Comparison of ENCODE assay signal across 14 cellular contexts in genomic region chr12:109510196-109510595, GRCh38. TPM values are rescaled to one million over a fixed set of nuclear protein-coding genes. Genes with fewer than 3 reads are reported as not detected.
DNase-seq lines count a peak whose midpoint lies in the region; ATAC-seq and TF ChIP-seq lines count a peak whose summit lies in the region.
"Had no signal": no experiment of that assay in that cellular context is flagged by ENCODE, and none has a peak within 500 bp of the region (broad histone marks: within the 10 kb centered on the region; RNA-seq: fewer than 3 reads in every experiment).

No MANE protein-coding gene starts in this region.

- H2BK20ac ChIP-seq in H9 (ENCODE audit: low read depth, low read length, poor library complexity, severe bottlenecking), result no peak overlapping the region

- no peak overlapping the region for H3K4me3 Mint-ChIP-seq in H9

- H3K4me2 ChIP-seq in H9 (ENCODE audit: insufficient read depth, insufficient read length, low read length), result no peak overlapping the region
- no peak overlapping the region for H3K4me2 ChIP-seq in mesenchymal stem cell (ENCODE audit: low read length, poor library complexity, severe bottlenecking)
- H3K4me2 ChIP-seq: BLaER1 treated with 17β-estradiol and CSF1 and Interleukin-3, amounts not matched to agents 10 nM and 100 nM had no signal

- H3K4me3 ChIP-seq in adrenal gland, result no peak overlapping the region
- no peak overlapping the region for H3K4me3 ChIP-seq in right lobe of liver
- H3K4me3 ChIP-seq in mesenchymal stem cell (ENCODE audit: insufficient read depth in 1 of 2, low read depth in 1 of 2, low read length in 2 of 2), result no peak overlapping the region
- H3K4me3 ChIP-seq: BLaER1 treated with 17β-estradiol and CSF1 and Interleukin-3, amounts not matched to agents 10 nM and 100 nM had no signal

- WGBS in adrenal gland, 4 donors, result 32 to 59% (median 49%) methylated on average over 7 to 15 of the region's 15 CpGs
- 60% methylated on average over 2 of the region's 15 CpGs for WGBS in right lobe of liver (ENCODE audit: insufficient coverage, low coverage, low lambda C conversion rate, missing lambda C conversion rate)
- no CpG with 5 or more reads among the region's 15 CpGs for WGBS in H9 (ENCODE audit: extremely low coverage, insufficient read length, low lambda C conversion rate)
- WGBS in mesenchymal stem cell, result 97% methylated on average over 15 of the region's 15 CpGs

- H3K4ac ChIP-seq in H9 (ENCODE audit: low read depth, low read length) (no peak overlapping the region), mesenchymal stem cell (ENCODE audit: low read depth in 1 of 2, low read length in 2 of 2) (no peak overlapping the region)

- H3K23me2 ChIP-seq in H9 (ENCODE audit: insufficient read length, low read depth, low read length, poor library complexity, severe bottlenecking), result no peaks in the 10 kb centered on the region

- H3K27me3 Mint-ChIP-seq in H9 (ENCODE audit: low read depth), result no peaks in the 10 kb centered on the region

- H3K27ac Mint-ChIP-seq in H9, result no peak overlapping the region

- H3K4me1 Mint-ChIP-seq in H9, result no peaks in the 10 kb centered on the region

- TF ChIP-seq POLR2A in adrenal gland (IDR thresholded peaks at IDR 0.05), result no peak
- no peak for TF ChIP-seq POLR2A in right lobe of liver (IDR thresholded peaks at IDR 0.05)

- no peaks in the 10 kb centered on the region for H3K9me3 ChIP-seq in adrenal gland (replicated peaks in 1 of 3)
- no peaks in the 10 kb centered on the region for H3K9me3 ChIP-seq in right lobe of liver
- no peaks in the 10 kb centered on the region for H3K9me3 ChIP-seq in H9 (ENCODE audit: control insufficient read depth, low read depth, low read length)
- H3K9me3 ChIP-seq in mesenchymal stem cell (ENCODE audit: control insufficient read depth, low read length), result no peaks in the 10 kb centered on the region
- H3K9me3 ChIP-seq: BLaER1 treated with 17β-estradiol and CSF1 and Interleukin-3, amounts not matched to agents 10 nM and 100 nM had no signal

- H3K79me1 ChIP-seq in H9 (ENCODE audit: insufficient read depth, low read depth, low read length, poor library complexity, severe bottlenecking) (no peaks in the 10 kb centered on the region), mesenchymal stem cell (replicated peaks; ENCODE audit: low read length, poor library complexity, severe bottlenecking) (no peaks in the 10 kb centered on the region)

- no peak overlapping the region for H2BK15ac ChIP-seq in H9 (ENCODE audit: low read depth, low read length)
- no peak overlapping the region for H2BK15ac ChIP-seq in mesenchymal stem cell (ENCODE audit: low read depth, poor library complexity, severe bottlenecking)

- intact Hi-C loops in adrenal gland (cut with DNase I) (no loop called here), right lobe of liver (cut with DNase I) (no loop called here)

- no peak overlapping the region for H4K5ac ChIP-seq in H9 (ENCODE audit: insufficient read length, low read depth, low read length)

- H3K27me3 ChIP-seq in adrenal gland (no peaks in the 10 kb centered on the region), right lobe of liver (no peaks in the 10 kb centered on the region), H9 (ENCODE audit: insufficient read depth, low read length) (no peaks in the 10 kb centered on the region), mesenchymal stem cell (ENCODE audit: control insufficient read depth in 1 of 2, insufficient read depth in 1 of 2, low read length in 2 of 2) (no peaks in the 10 kb centered on the region)
- H3K27me3 ChIP-seq: BLaER1 treated with 17β-estradiol and CSF1 and Interleukin-3, amounts not matched to agents 10 nM and 100 nM had no signal

- H2AFZ ChIP-seq in H9 (ENCODE audit: low read length), result no peak overlapping the region
- H2AFZ ChIP-seq in mesenchymal stem cell (ENCODE audit: low read depth, low read length), result no peak overlapping the region

- no peak overlapping the region for H2BK120ac ChIP-seq in H9 (ENCODE audit: low read depth, low read length, poor library complexity, severe bottlenecking)
- no peak overlapping the region for H2BK120ac ChIP-seq in mesenchymal stem cell (ENCODE audit: low read depth, low read length)

- H3K9ac ChIP-seq in H9 (ENCODE audit: extremely low read depth, insufficient read length, low read length) (no peak overlapping the region), mesenchymal stem cell (ENCODE audit: low read length) (no peak overlapping the region)
- H3K9ac ChIP-seq: BLaER1 treated with 17β-estradiol and CSF1 and Interleukin-3, amounts not matched to agents 10 nM and 100 nM had no signal

- H4K20me1 ChIP-seq in H9 (ENCODE audit: control insufficient read depth, insufficient read depth, insufficient read length), result no peaks in the 10 kb centered on the region

- H3K4me1 ChIP-seq in adrenal gland (replicated peaks in 1 of 2) (peaks cover 0 to 22% of the 10 kb centered on the region in 2 donors), right lobe of liver (no peaks in the 10 kb centered on the region), H9 (ENCODE audit: insufficient read depth, low read length) (no peaks in the 10 kb centered on the region), mesenchymal stem cell (ENCODE audit: control insufficient read depth, insufficient read depth, low read depth, low read length) (no peaks in the 10 kb centered on the region)
- H3K4me1 ChIP-seq: BLaER1 treated with 17β-estradiol and CSF1 and Interleukin-3, amounts not matched to agents 10 nM and 100 nM had no signal

- H2BK5ac ChIP-seq in H9 (ENCODE audit: insufficient read length, low read length), result no peak overlapping the region
- no peak overlapping the region for H2BK5ac ChIP-seq in mesenchymal stem cell (ENCODE audit: low read depth, low read length, poor library complexity, severe bottlenecking)

- H3K14ac ChIP-seq in H9 (ENCODE audit: insufficient read depth, low read length) (no peak overlapping the region), mesenchymal stem cell (ENCODE audit: low read length in 2 of 2) (no peak overlapping the region)

- H3K27ac ChIP-seq in adrenal gland (peak overlapping the region in 1 of 5 donors; percentile 54), right lobe of liver (no peak overlapping the region), H9 (ENCODE audit: insufficient read length, low read depth, low read length) (no peak overlapping the region), mesenchymal stem cell (ENCODE audit: low read length, poor library complexity, severe bottlenecking) (no peak overlapping the region)
- H3K27ac ChIP-seq: BLaER1 treated with 17β-estradiol and CSF1 and Interleukin-3, amounts not matched to agents 10 nM and 100 nM had no signal

- no peak overlapping the region for H3K18ac ChIP-seq in H9 (ENCODE audit: insufficient read length, low read depth, low read length)
- no peak overlapping the region for H3K18ac ChIP-seq in mesenchymal stem cell (ENCODE audit: low read depth in 1 of 2, low read length in 2 of 2)

- H2BK12ac ChIP-seq in H9 (ENCODE audit: insufficient read length, low read depth, low read length) (no peak overlapping the region), mesenchymal stem cell (ENCODE audit: low read length in 2 of 2) (no peak overlapping the region)

- H3K9me3 Mint-ChIP-seq in H9, result no peaks in the 10 kb centered on the region

- H4K8ac ChIP-seq in H9 (replicated peaks; ENCODE audit: insufficient read length, low read depth, low read length), result no peak overlapping the region
- H4K8ac ChIP-seq in mesenchymal stem cell (ENCODE audit: low read length), result no peak overlapping the region

- DNase-seq in NCI-H146 (lab: John Stamatoyannopoulos, UW) (peak; percentile 35), NCI-H146 treated with DMSO at 0.1 percent for 48 hours (lab: John Stamatoyannopoulos, UW; ENCODE audit: unreplicated experiment) (no peak), NCI-H1417 treated with DMSO at 0.1 percent for 48 hours (lab: John Stamatoyannopoulos, UW) (peak; percentile 58), adrenal gland (peak; percentile 33 to 75 (median 64)), right lobe of liver (no peak), H9 (no peak), mesenchymal stem cell (no peak)
- DNase-seq: 8988T, Karpas-422, MM.1S, NCI-H1694, NCI-H774 had no signal

- H3K56ac ChIP-seq in H9 (ENCODE audit: insufficient read length, low read depth, low read length), result no peak overlapping the region

- no peak overlapping the region for H4K91ac ChIP-seq in H9 (ENCODE audit: insufficient read length, low read depth, low read length)
- no peak overlapping the region for H4K91ac ChIP-seq in mesenchymal stem cell (ENCODE audit: low read length)

- ATAC-seq in right lobe of liver, result peak in 3 of 4 donors; percentile 19 to 54 (median 35)
- no peak for ATAC-seq in HG02610 (IDR thresholded peaks at IDR 0.05; ENCODE audit: unreplicated experiment)

- H3K23ac ChIP-seq in H9 (ENCODE audit: insufficient read length, low read depth, low read length) (no peak overlapping the region), mesenchymal stem cell (ENCODE audit: low read length in 2 of 2) (no peak overlapping the region)

- peaks cover 5 to 51% (median 41%) of the 10 kb centered on the region in 3 experiments; a peak in 5 of 7 replicates for H3K36me3 Mint-ChIP-seq in H9 (ENCODE audit: insufficient read depth in 1 of 3, low read depth in 3 of 3)

- H3K79me2 ChIP-seq in H9 (ENCODE audit: insufficient read depth, low read length), result no peaks in the 10 kb centered on the region

- H2AK5ac ChIP-seq in H9 (ENCODE audit: insufficient read length, low read length) (no peak overlapping the region), mesenchymal stem cell (ENCODE audit: low read length, severe bottlenecking) (no peak overlapping the region)

- H3K36me3 ChIP-seq in adrenal gland (replicated peaks in 1 of 2), result peaks cover 0 to 89% of the 10 kb centered on the region in 2 donors
- H3K36me3 ChIP-seq in right lobe of liver, result peaks cover 5 to 77% (median 36%) of the 10 kb centered on the region in 4 donors
- H3K36me3 ChIP-seq in mesenchymal stem cell (ENCODE audit: control insufficient read depth in 1 of 2, insufficient read depth in 2 of 2, low read depth in 1 of 2, low read length in 2 of 2), result peaks cover 46 to 96% of the 10 kb centered on the region in 2 experiments

- TF ChIP-seq CTCF in adrenal gland (IDR thresholded peaks at IDR 0.05), result no peak
- TF ChIP-seq CTCF in right lobe of liver (IDR thresholded peaks at IDR 0.05), result no peak
- TF ChIP-seq CTCF in H9 (conservative IDR thresholded peaks at IDR 0.05), result no peak

- H3T11ph ChIP-seq in H9 (ENCODE audit: low read length), result no peak overlapping the region

RNA-seq across cellular contexts. Expression of gene UBE3B, which starts 32.8 kb away (rescaled TPM):
- total RNA-seq in adrenal gland, result 10 to 100 TPM; 34.3 to 79.5 (median 41.0) TPM
- 10 to 100 TPM; 16.0 to 25.3 (median 18.4) TPM for polyA plus RNA-seq in adrenal gland
- total RNA-seq in right lobe of liver, result 10 to 100 TPM; 15.3 to 31.8 (median 22.5) TPM
- 23.6 and 24.2 TPM in 2 replicates for total RNA-seq in H9 (2021)
- 19.1 TPM for polyA plus RNA-seq in mesenchymal stem cell (2013, experiment 1 of 2)
- 19.2 TPM for polyA plus RNA-seq in mesenchymal stem cell (2013, experiment 2 of 2)

RNA-seq across cellular contexts. Expression of gene KCTD10, which starts 33.1 kb away (rescaled TPM):
- 10 to 100 TPM; 36.5 to 77.8 (median 63.4) TPM for total RNA-seq in adrenal gland
- 10 to 100 TPM; 21.6 to 57.5 (median 24.3) TPM for polyA plus RNA-seq in adrenal gland
- total RNA-seq in right lobe of liver, result 10 to 100 TPM in 4 of 6 experiments, 1 to 10 TPM in 2; 5.8 to 20.2 (median 11.6) TPM
- total RNA-seq in H9 (2021), result 67.1 and 71.3 TPM in 2 replicates
- polyA plus RNA-seq in mesenchymal stem cell (2013, experiment 1 of 2), result 139 TPM
- polyA plus RNA-seq in mesenchymal stem cell (2013, experiment 2 of 2), result 132 TPM

Comparison
In these comparisons a context has a peak if more than half of its experiments do, and no peak if none do; other contexts are left out.
1. DNase-seq: peak in NCI-H146 (single experiment), NCI-H1417 treated with DMSO at 0.1 percent for 48 hours (single experiment) and adrenal gland (7 of 7); none in NCI-H146 treated with DMSO at 0.1 percent for 48 hours (single experiment), right lobe of liver (0 of 3), H9 (single experiment) and mesenchymal stem cell (single experiment).